ENCODE assay signal across 1 cellular context in the genomic region with DNA sequence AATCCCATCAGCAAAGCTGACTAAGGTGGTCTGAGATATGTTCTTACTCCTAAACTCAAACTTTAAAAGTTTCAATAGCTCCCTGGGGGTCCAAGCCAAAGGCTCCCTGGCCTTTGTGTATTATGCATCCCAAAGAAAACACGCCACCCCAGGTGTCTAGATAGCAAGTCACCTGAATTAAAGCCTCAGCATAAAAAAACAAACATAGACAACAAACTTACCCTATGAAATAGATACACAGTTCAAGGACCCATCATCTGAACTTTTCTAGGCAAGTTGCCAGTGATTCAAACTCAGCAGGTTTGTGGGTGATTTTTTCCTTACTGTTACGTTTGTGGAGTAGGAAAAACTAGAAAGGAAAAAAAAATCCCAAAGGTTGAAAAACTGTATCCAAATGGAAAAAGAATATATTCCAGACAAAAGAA.
TF ChIP-seq lines count a peak whose summit lies in the region.

No MANE protein-coding gene starts in this region.

TF ChIP-seq in HEK293, 187 proteins besides CTCF, POLR2A, EP300 and RAD21 (continued from another document):
- TF ChIP-seq, protein P1, sequence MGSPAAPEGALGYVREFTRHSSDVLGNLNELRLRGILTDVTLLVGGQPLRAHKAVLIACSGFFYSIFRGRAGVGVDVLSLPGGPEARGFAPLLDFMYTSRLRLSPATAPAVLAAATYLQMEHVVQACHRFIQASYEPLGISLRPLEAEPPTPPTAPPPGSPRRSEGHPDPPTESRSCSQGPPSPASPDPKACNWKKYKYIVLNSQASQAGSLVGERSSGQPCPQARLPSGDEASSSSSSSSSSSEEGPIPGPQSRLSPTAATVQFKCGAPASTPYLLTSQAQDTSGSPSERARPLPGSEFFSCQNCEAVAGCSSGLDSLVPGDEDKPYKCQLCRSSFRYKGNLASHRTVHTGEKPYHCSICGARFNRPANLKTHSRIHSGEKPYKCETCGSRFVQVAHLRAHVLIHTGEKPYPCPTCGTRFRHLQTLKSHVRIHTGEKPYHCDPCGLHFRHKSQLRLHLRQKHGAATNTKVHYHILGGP (tag by site-specific recombination; IDR thresholded peaks at IDR 0.05) = no peak
- TF ChIP-seq IKZF3 (tag by site-specific recombination; IDR thresholded peaks at IDR 0.05) (0 out of 2 replicates have a peak, but pooled peaks have one; percentile 54), OSR2 (tag by site-specific recombination; IDR thresholded peaks at IDR 0.05) (peak; percentile 46; the same call in 1 of the 2 replicates), ZIC2 (tag by site-specific recombination; IDR thresholded peaks at IDR 0.05) (peak; percentile 85), ZNF335 (tag by site-specific recombination; conservative IDR thresholded peaks at IDR 0.05) (0 out of 2 replicates have a peak, but pooled peaks have one; percentile 13), HOXD13 (CRISPR knock-in tag; IDR thresholded peaks at IDR 0.05; ENCODE audit: borderline replicate concordance) (no peak), ZNF561 (tag by site-specific recombination; IDR thresholded peaks at IDR 0.05; ENCODE audit: borderline replicate concordance) (0 out of 2 replicates have a peak, but pooled peaks have one; percentile 22), ZNF184 (tag by site-specific recombination; IDR thresholded peaks at IDR 0.05) (no peak), ZNF24 (tag by site-specific recombination; IDR thresholded peaks at IDR 0.05) (peak; percentile 32; the same call in 1 of the 2 replicates), ZNF23 (tag by site-specific recombination; IDR thresholded peaks at IDR 0.05; ENCODE audit: borderline replicate concordance) (no peak), ZFHX2 (tag by site-specific recombination; conservative IDR thresholded peaks at IDR 0.05) (no peak), GLIS1 (tag by site-specific recombination; IDR thresholded peaks at IDR 0.05) (peak; percentile 53)
- TF ChIP-seq, protein P2, sequence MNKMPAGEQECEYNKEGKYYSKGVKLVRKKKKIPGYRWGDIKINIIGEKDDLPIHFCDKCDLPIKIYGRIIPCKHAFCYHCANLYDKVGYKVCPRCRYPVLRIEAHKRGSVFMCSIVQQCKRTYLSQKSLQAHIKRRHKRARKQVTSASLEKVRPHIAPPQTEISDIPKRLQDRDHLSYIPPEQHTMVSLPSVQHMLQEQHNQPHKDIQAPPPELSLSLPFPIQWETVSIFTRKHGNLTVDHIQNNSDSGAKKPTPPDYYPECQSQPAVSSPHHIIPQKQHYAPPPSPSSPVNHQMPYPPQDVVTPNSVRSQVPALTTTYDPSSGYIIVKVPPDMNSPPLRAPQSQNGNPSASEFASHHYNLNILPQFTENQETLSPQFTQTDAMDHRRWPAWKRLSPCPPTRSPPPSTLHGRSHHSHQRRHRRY (tag by site-specific recombination; IDR thresholded peaks at IDR 0.05) = no peak
- TF ChIP-seq, protein P3, sequence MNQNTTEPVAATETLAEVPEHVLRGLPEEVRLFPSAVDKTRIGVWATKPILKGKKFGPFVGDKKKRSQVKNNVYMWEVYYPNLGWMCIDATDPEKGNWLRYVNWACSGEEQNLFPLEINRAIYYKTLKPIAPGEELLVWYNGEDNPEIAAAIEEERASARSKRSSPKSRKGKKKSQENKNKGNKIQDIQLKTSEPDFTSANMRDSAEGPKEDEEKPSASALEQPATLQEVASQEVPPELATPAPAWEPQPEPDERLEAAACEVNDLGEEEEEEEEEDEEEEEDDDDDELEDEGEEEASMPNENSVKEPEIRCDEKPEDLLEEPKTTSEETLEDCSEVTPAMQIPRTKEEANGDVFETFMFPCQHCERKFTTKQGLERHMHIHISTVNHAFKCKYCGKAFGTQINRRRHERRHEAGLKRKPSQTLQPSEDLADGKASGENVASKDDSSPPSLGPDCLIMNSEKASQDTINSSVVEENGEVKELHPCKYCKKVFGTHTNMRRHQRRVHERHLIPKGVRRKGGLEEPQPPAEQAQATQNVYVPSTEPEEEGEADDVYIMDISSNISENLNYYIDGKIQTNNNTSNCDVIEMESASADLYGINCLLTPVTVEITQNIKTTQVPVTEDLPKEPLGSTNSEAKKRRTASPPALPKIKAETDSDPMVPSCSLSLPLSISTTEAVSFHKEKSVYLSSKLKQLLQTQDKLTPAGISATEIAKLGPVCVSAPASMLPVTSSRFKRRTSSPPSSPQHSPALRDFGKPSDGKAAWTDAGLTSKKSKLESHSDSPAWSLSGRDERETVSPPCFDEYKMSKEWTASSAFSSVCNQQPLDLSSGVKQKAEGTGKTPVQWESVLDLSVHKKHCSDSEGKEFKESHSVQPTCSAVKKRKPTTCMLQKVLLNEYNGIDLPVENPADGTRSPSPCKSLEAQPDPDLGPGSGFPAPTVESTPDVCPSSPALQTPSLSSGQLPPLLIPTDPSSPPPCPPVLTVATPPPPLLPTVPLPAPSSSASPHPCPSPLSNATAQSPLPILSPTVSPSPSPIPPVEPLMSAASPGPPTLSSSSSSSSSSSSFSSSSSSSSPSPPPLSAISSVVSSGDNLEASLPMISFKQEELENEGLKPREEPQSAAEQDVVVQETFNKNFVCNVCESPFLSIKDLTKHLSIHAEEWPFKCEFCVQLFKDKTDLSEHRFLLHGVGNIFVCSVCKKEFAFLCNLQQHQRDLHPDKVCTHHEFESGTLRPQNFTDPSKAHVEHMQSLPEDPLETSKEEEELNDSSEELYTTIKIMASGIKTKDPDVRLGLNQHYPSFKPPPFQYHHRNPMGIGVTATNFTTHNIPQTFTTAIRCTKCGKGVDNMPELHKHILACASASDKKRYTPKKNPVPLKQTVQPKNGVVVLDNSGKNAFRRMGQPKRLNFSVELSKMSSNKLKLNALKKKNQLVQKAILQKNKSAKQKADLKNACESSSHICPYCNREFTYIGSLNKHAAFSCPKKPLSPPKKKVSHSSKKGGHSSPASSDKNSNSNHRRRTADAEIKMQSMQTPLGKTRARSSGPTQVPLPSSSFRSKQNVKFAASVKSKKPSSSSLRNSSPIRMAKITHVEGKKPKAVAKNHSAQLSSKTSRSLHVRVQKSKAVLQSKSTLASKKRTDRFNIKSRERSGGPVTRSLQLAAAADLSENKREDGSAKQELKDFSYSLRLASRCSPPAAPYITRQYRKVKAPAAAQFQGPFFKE (tag by site-specific recombination; IDR thresholded peaks at IDR 0.05; ENCODE audit: borderline replicate concordance) = no peak
